ENCODE assay signal across 8 cellular contexts in genomic region chr3:170740726-170741591, GRCh38.
DNase-seq lines count a peak whose midpoint lies in the region; ATAC-seq and TF ChIP-seq lines count a peak whose summit lies in the region.

No MANE protein-coding gene starts in this region.

- H3K27me3 Mint-ChIP-seq in CD8-positive, alpha-beta T cell (ENCODE audit: low read depth), result no peaks in the 10 kb centered on the region

- no peaks in the 10 kb centered on the region for H3K4me1 Mint-ChIP-seq in CD8-positive, alpha-beta T cell (ENCODE audit: low read depth)

- H3K9me3 ChIP-seq in prostate gland, result no peaks in the 10 kb centered on the region
- H3K9me3 ChIP-seq in CD8-positive, alpha-beta T cell (ENCODE audit: low read length), result no peaks in the 10 kb centered on the region

- 27% methylated on average over 10 of the region's 10 CpGs for WGBS in prostate gland

- TF ChIP-seq CTCF in fibroblast of the aortic adventitia (IDR thresholded peaks at IDR 0.05; ENCODE audit: insufficient read depth, low read length) (no peak), prostate gland (IDR thresholded peaks at IDR 0.05) (no peak)
- no peak for TF ChIP-seq CTCF in CD8-positive, alpha-beta T cell (IDR thresholded peaks at IDR 0.05)

- peak overlapping the region; percentile 43 to 73 for H3K27ac ChIP-seq in prostate gland
- no peak overlapping the region for H3K27ac ChIP-seq in CD8-positive, alpha-beta T cell (ENCODE audit: low read depth, low read length)

- H3K9me3 Mint-ChIP-seq in CD8-positive, alpha-beta T cell, result no peaks in the 10 kb centered on the region

- no peak overlapping the region for H3K4me3 Mint-ChIP-seq in CD8-positive, alpha-beta T cell

- H3K27me3 ChIP-seq in prostate gland (replicated peaks; ENCODE audit: insufficient read depth), result no peaks in the 10 kb centered on the region
- H3K27me3 ChIP-seq in CD8-positive, alpha-beta T cell (ENCODE audit: insufficient read depth, low read length), result no peaks in the 10 kb centered on the region

- CTCF ChIA-PET in CD8-positive, alpha-beta T cell (lab: Charles Lee), result no interaction called here

- H3K4me3 ChIP-seq in fibroblast of the aortic adventitia (ENCODE audit: low read depth, low read length), result peak overlapping the region; percentile 51
- H3K4me3 ChIP-seq in prostate gland, result no peak overlapping the region
- no peak overlapping the region for H3K4me3 ChIP-seq in CD8-positive, alpha-beta T cell (ENCODE audit: low read depth, low read length)

- no peaks in the 10 kb centered on the region for H3K4me1 ChIP-seq in prostate gland (replicated peaks)
- no peaks in the 10 kb centered on the region for H3K4me1 ChIP-seq in CD8-positive, alpha-beta T cell (ENCODE audit: insufficient read depth, low read length)

- intact Hi-C loops in prostate gland (cut with DNase I), result no loop called here
- intact Hi-C loops in CD8-positive, alpha-beta T cell (cut with DNase I, micrococcal nuclease), result no loop called here

- DNase-seq in GM04504 (ENCODE audit: low read depth) (peak; percentile 94), RKO (ENCODE audit: low spot score) (peak; percentile 48), fibroblast of the aortic adventitia (ENCODE audit: low read depth) (peak; percentile 98), prostate gland (ENCODE audit: low spot score) (peak; percentile 52), NCI-H187 treated with DMSO at 0.1 percent for 48 hours (lab: John Stamatoyannopoulos, UW) (no peak)
- no peak for DNase-seq in CD8-positive, alpha-beta T cell

- no peaks in the 10 kb centered on the region for H3K36me3 Mint-ChIP-seq in CD8-positive, alpha-beta T cell

- POLR2A ChIA-PET in CD8-positive, alpha-beta T cell (lab: Charles Lee), result no interaction called here

- H3K27ac Mint-ChIP-seq in CD8-positive, alpha-beta T cell, result no peak overlapping the region

- ATAC-seq in GM18511 (IDR thresholded peaks at IDR 0.05; ENCODE audit: unreplicated experiment) (no peak), GM21825 (IDR thresholded peaks at IDR 0.05; ENCODE audit: unreplicated experiment) (no peak)
- no peak for ATAC-seq in CD8-positive, alpha-beta T cell

- TF ChIP-seq POLR2A in prostate gland (IDR thresholded peaks at IDR 0.05), result no peak

- H3K36me3 ChIP-seq in prostate gland, result no peaks in the 10 kb centered on the region
- H3K36me3 ChIP-seq in CD8-positive, alpha-beta T cell (ENCODE audit: insufficient read depth, low read length), result no peaks in the 10 kb centered on the region

Comparison
In these comparisons a context has a peak if more than half of its experiments do, and no peak if none do; other contexts are left out.
1. DNase-seq: peak in GM04504 (single experiment), RKO (single experiment), fibroblast of the aortic adventitia (single experiment) and prostate gland (single experiment); none in CD8-positive, alpha-beta T cell (0 of 7) and NCI-H187 treated with DMSO at 0.1 percent for 48 hours (single experiment).